ENCODE assay signal across 18 cellular contexts in the genomic region with DNA sequence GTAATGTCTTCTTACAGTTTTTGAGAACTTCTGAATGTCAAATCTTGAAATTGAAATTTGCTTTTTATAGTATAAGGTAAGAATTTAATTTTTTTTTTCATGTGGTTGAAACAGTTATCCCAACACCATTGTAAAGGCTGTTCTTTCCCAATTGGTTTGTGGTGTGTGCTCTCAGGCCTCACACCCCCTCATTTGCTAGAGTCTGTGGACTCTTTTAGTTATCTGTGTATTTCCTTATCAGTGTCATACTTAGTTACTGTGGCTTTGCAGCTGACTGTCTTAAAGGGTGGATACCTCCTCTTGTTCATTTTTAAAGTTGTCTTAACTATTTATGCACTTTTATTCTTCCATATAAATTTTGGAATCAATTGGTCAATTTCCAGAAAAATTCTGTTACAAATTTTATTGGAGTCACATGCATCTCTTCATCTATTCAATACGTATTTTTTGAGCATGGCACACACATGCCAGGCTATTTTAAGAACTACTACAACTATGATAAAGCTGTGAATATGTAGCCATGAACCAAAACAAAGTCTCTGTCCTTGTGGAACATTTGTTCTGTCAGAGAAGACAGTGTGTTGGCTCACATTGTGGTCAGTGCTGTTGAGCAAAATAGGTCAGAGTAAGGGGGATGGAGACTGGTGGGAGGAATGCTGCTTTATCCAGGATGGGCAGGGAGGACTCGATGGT. TPM values are rescaled to one million over a fixed set of nuclear protein-coding genes. Genes with fewer than 3 reads are reported as not detected.
DNase-seq lines count a peak whose midpoint lies in the region; ATAC-seq, FAIRE-seq and TF ChIP-seq lines count a peak whose summit lies in the region.
"Had no signal": no experiment of that assay in that cellular context is flagged by ENCODE, and none has a peak within 500 bp of the region (broad histone marks: within the 10 kb centered on the region; RNA-seq: fewer than 3 reads in every experiment).

No MANE protein-coding gene starts in this region.

- no peaks in the 10 kb centered on the region for H3K27me3 ChIP-seq in mesenchymal stem cell (ENCODE audit: control insufficient read depth in 1 of 2, insufficient read depth in 1 of 2, low read length in 2 of 2)
- H3K27me3 ChIP-seq: ascending aorta, esophagus muscularis mucosa, foreskin keratinocyte, transverse colon had no signal

- H3K4me3 ChIP-seq in NB4 (ENCODE audit: low read depth, low read length) (no peak overlapping the region), choroid plexus epithelial cell (ENCODE audit: low read depth, low read length) (no peak overlapping the region), mesenchymal stem cell (ENCODE audit: insufficient read depth in 1 of 2, low read depth in 1 of 2, low read length in 2 of 2) (no peak overlapping the region)
- H3K4me3 ChIP-seq: ascending aorta, esophagus muscularis mucosa, transverse colon had no signal

- no peak for TF ChIP-seq POLR2A in GM12892 (IDR thresholded peaks at IDR 0.05; ENCODE audit: low read depth, low read length)
- no peak for TF ChIP-seq POLR2A in NB4 (IDR thresholded peaks at IDR 0.05; ENCODE audit: extremely low read depth, insufficient read length)

- H3K27ac ChIP-seq in mesenchymal stem cell (ENCODE audit: low read length, poor library complexity, severe bottlenecking) = no peak overlapping the region
- H3K27ac ChIP-seq: ascending aorta, esophagus muscularis mucosa, foreskin keratinocyte, KMS-11, transverse colon had no signal

- peaks cover 12 to 40% of the 10 kb centered on the region in 2 experiments for H3K36me3 ChIP-seq in mesenchymal stem cell (ENCODE audit: control insufficient read depth in 1 of 2, insufficient read depth in 2 of 2, low read depth in 1 of 2, low read length in 2 of 2)

- H4K91ac ChIP-seq in mesenchymal stem cell (ENCODE audit: low read length) = no peak overlapping the region

- H2AFZ ChIP-seq in mesenchymal stem cell (ENCODE audit: low read depth, low read length) = no peak overlapping the region

- no peak overlapping the region for H2BK5ac ChIP-seq in mesenchymal stem cell (ENCODE audit: low read depth, low read length, poor library complexity, severe bottlenecking)

- no peak overlapping the region for H2BK12ac ChIP-seq in mesenchymal stem cell (ENCODE audit: low read length in 2 of 2)

- H2AK5ac ChIP-seq in mesenchymal stem cell (ENCODE audit: low read length, severe bottlenecking) = no peak overlapping the region

- H3K23ac ChIP-seq in mesenchymal stem cell (ENCODE audit: low read length in 2 of 2) = no peak overlapping the region

- no peak overlapping the region for H4K8ac ChIP-seq in mesenchymal stem cell (ENCODE audit: low read length)

- H3K79me1 ChIP-seq in mesenchymal stem cell (replicated peaks; ENCODE audit: low read length, poor library complexity, severe bottlenecking) = no peaks in the 10 kb centered on the region

- FAIRE-seq in GM12892 (lab: Jason Lieb, UNC) = peak; percentile 44
- FAIRE-seq: GM18507 had no signal

- TF ChIP-seq CTCF in NB4 (IDR thresholded peaks at IDR 0.05; ENCODE audit: low read depth, low read length) (no peak), choroid plexus epithelial cell (conservative IDR thresholded peaks at IDR 0.05; ENCODE audit: low read depth, low read length) (no peak)

- H3K4me2 ChIP-seq in mesenchymal stem cell (ENCODE audit: low read length, poor library complexity, severe bottlenecking) = no peak overlapping the region
- H3K4me2 ChIP-seq: KMS-11 had no signal

- H2BK120ac ChIP-seq in mesenchymal stem cell (ENCODE audit: low read depth, low read length) = no peak overlapping the region

- no peak overlapping the region for H3K9ac ChIP-seq in mesenchymal stem cell (ENCODE audit: low read length)
- H3K9ac ChIP-seq: KMS-11 had no signal

- ATAC-seq in GM18498 (IDR thresholded peaks at IDR 0.05; ENCODE audit: unreplicated experiment) = no peak

- H3K4me1 ChIP-seq in mesenchymal stem cell (ENCODE audit: control insufficient read depth, insufficient read depth, low read depth, low read length) = no peaks in the 10 kb centered on the region
- H3K4me1 ChIP-seq: ascending aorta, foreskin keratinocyte, transverse colon had no signal

- peaks cover 3% of the 10 kb centered on the region for H3K9me3 ChIP-seq in mesenchymal stem cell (ENCODE audit: control insufficient read depth, low read length)
- H3K9me3 ChIP-seq: ascending aorta, transverse colon had no signal

- no peak for DNase-seq in GM12892 (ENCODE audit: insufficient read length)
- DNase-seq in NB4 (ENCODE audit: low read depth) = peak; percentile 52
- DNase-seq in choroid plexus epithelial cell (ENCODE audit: low read depth) = peak; percentile 9
- peak; percentile 6 for DNase-seq in mesenchymal stem cell
- no peak for DNase-seq in NOMO-1 treated with dmso at 0.1 percent for 144 hours (lab: John Stamatoyannopoulos, UW; ENCODE audit: unreplicated experiment)
- no peak for DNase-seq in NK-92 (lab: John Stamatoyannopoulos, UW; ENCODE audit: unreplicated experiment)
- DNase-seq: central memory CD4-positive, alpha-beta T cell; NCI-H1417 treated with DMSO at 0.1 percent for 48 hours; NCI-H2081 treated with DMSO at 0.1 percent for 48 hours; NCI-H226 had no signal

- H3K18ac ChIP-seq in mesenchymal stem cell (ENCODE audit: low read depth in 1 of 2, low read length in 2 of 2) = no peak overlapping the region

- 92% methylated on average over 1 of the region's 2 CpGs for WGBS in mesenchymal stem cell

- no peak overlapping the region for H3K14ac ChIP-seq in mesenchymal stem cell (ENCODE audit: low read length in 2 of 2)

- no peak overlapping the region for H3K4ac ChIP-seq in mesenchymal stem cell (ENCODE audit: low read depth in 1 of 2, low read length in 2 of 2)

- H2BK15ac ChIP-seq in mesenchymal stem cell (ENCODE audit: low read depth, poor library complexity, severe bottlenecking) = no peak overlapping the region

RNA-seq across cellular contexts. Expression of a gene that starts 24.2 kb away (rescaled TPM):
- polyA plus RNA-seq in GM12892 (2012; ENCODE audit: missing spikeins) = not detected
- not detected for polyA plus RNA-seq in mesenchymal stem cell (2013, experiment 1 of 2)
- polyA plus RNA-seq in mesenchymal stem cell (2013, experiment 2 of 2) = not detected
- polyA plus RNA-seq: BJ, foreskin keratinocyte had no signal

RNA-seq across cellular contexts. Expression of a gene that starts 34.3 kb away (rescaled TPM):
- 20.3 TPM for polyA plus RNA-seq in GM12892 (2012; ENCODE audit: missing spikeins)
- polyA plus RNA-seq in mesenchymal stem cell (2013, experiment 1 of 2) = 24.2 TPM
- polyA plus RNA-seq in mesenchymal stem cell (2013, experiment 2 of 2) = 25.9 TPM

Comparison
In these comparisons a context has a peak if more than half of its experiments do, and no peak if none do; other contexts are left out.
1. DNase-seq: peak in NB4 (single experiment), choroid plexus epithelial cell (single experiment) and mesenchymal stem cell (single experiment); none in GM12892 (single experiment), NOMO-1 treated with dmso at 0.1 percent for 144 hours (single experiment) and NK-92 (single experiment).